ENCODE assay signal across 1 cellular context in the genomic region with DNA sequence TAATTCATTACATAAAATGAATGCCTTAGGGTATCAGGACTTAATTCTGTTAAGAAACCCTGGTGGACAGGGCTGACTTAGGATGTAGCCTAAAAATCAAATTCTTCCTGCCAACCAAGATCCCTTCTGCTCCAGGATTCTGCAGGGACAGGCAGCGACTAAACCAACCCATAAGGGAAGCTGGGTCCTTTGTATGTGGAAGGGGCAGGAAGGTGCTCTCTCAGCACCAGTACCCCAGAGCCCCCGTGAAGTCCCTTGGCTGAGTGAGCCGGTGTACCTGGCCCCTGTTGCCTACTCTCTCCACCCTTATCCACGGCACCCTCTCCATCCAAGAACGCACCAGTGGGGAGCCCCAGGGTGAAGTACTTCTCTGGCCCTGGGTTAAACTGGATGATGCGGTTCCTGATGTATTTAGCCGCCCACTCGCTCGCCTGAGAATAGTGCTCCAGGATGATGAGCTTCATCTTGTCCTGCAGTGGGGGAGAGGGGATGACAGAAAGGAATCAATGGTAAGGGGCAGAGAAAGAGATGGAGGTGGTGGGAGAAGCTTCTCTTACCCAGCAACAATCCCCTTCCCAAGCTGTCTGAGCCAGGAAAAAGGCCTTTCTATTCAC.
TF ChIP-seq lines count a peak whose summit lies in the region.

No MANE protein-coding gene starts in this region.

TF ChIP-seq in liver, 16 proteins besides CTCF, POLR2A, EP300 and RAD21 (continued from another document):
- no peak for TF ChIP-seq REST (IDR thresholded peaks at IDR 0.05)
- no peak for TF ChIP-seq FOXA1 (IDR thresholded peaks at IDR 0.05)
- no peak for TF ChIP-seq HNF4G (IDR thresholded peaks at IDR 0.05)
